In the genomic region with DNA sequence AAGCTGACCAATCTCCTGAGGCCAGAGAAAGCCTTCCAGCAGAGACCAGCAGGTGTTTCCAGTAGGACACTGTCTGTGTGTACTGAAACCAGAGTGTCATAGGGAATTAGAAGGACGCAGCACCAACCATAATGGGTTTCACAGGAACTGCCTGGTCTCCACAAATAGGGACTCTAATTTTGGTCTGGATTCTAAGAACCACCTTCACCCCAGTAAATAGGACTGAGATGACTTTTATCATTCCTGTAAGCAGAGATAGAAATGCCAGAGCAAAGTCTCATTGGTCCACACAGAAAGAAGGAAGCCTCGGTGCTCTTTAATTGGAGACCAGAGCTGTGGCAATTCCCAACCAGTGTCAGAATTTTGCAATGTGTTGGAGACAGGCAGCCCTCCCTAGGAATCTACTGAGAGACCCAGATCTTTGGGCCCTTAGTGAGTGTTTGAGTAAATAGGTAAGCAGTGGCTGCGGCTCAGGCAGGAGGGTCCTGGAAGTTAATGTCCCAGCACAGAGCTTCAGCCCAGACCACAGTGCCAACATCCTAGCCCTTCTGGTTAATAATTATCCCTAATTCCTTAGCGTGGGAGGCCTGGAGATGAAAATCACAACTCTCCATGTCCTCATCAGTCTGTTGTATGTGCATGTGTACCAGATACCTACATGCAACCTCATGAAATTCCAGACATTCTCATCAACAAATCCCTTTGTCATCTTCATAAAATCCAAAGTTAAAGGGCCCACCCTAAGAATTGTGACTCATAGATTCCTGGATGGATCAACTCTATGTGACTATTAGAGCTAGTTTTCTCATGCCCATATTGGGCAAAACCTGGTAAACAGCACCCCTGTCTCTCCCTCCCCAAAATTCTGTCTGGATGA, we compare ENCODE assay signal across 18 cellular contexts.
DNase-seq lines count a peak whose midpoint lies in the region; ATAC-seq and TF ChIP-seq lines count a peak whose summit lies in the region.
"Had no signal": no experiment of that assay in that cellular context is flagged by ENCODE, and none has a peak within 500 bp of the region (broad histone marks: within the 10 kb centered on the region; RNA-seq: fewer than 3 reads in every experiment).

No MANE protein-coding gene starts in this region.

- CTCF ChIA-PET in activated CD4-positive, alpha-beta memory T cell treated with anti-CD3 and anti-CD28 coated beads for 36 hours (lab: Charles Lee) = no interaction called here

- H3K4me1 ChIP-seq in ACC112 (ENCODE audit: control insufficient read depth, insufficient read depth, low read length, unreplicated experiment) = peaks cover 16% of the 10 kb centered on the region
- H3K4me1 ChIP-seq: BE2C, heart left ventricle had no signal

- H3K36me3 ChIP-seq in ACC112 (ENCODE audit: insufficient read depth, low read length) = no peaks in the 10 kb centered on the region
- H3K36me3 ChIP-seq: BE2C, heart left ventricle had no signal

- no peak overlapping the region for H3K4me3 ChIP-seq in ACC112 (ENCODE audit: low read depth, low read length)
- H3K4me3 ChIP-seq in astrocyte of the cerebellum (ENCODE audit: low read depth, low read length) = no peak overlapping the region
- H3K4me3 ChIP-seq: coronary artery, heart left ventricle, SK-N-MC had no signal

- 0 out of 2 replicates have a peak overlapping the region, but pooled peaks have one; percentile 11 for H3K27ac ChIP-seq in ACC112 (ENCODE audit: low read depth, low read length)
- H3K27ac ChIP-seq: coronary artery, heart left ventricle, SK-N-MC had no signal

- H3K36me3 Mint-ChIP-seq in HFFc6 (ENCODE audit: low read depth) = peaks cover 4% of the 10 kb centered on the region; the same call in 1 of the 2 replicates
- no peaks in the 10 kb centered on the region for H3K36me3 Mint-ChIP-seq in activated CD4-positive, alpha-beta memory T cell treated with anti-CD3 and anti-CD28 coated beads for 36 hours
- H3K36me3 Mint-ChIP-seq in stimulated activated memory B cell treated with anti-CD40 and anti-IgM and Interleukin-4, amounts not matched to agents 10 μg/mL and 1 μg/mL and 100 μg/mL, for 72 hours = no peaks in the 10 kb centered on the region
- H3K36me3 Mint-ChIP-seq: memory B cell had no signal

- no peak for ATAC-seq in stimulated activated memory B cell treated with anti-CD40 and anti-IgM and Interleukin-4, amounts not matched to agents 10 μg/mL and 1 μg/mL and 100 μg/mL, for 72 hours
- ATAC-seq in GM19023 (IDR thresholded peaks at IDR 0.05; ENCODE audit: unreplicated experiment) = no peak
- ATAC-seq: heart left ventricle had no signal

- DNase-seq in HFFc6 (peak; percentile 87), astrocyte of the cerebellum (ENCODE audit: low read depth) (peak; percentile 26), iris pigment epithelial cell (ENCODE audit: low read depth) (peak; percentile 57), NOMO-1 treated with DMSO at 0.1 percent for 48 hours (lab: John Stamatoyannopoulos, UW; ENCODE audit: unreplicated experiment) (no peak)
- no peak for DNase-seq in activated CD4-positive, alpha-beta memory T cell treated with anti-CD3 and anti-CD28 coated beads for 36 hours
- DNase-seq: activated CD4-positive, alpha-beta T cell treated with anti-CD3 and anti-CD28 coated beads for 1 hour; activated gamma-delta T cell; BE2C; heart left ventricle; NCI-H510A treated with DMSO at 0.1 percent for 48 hours; posterior cingulate gyrus; substantia nigra had no signal

- no peaks in the 10 kb centered on the region for H3K79me2 ChIP-seq in ACC112 (ENCODE audit: control insufficient read depth, insufficient read depth, low read length, unreplicated experiment)

- intact Hi-C loops in activated CD4-positive, alpha-beta memory T cell treated with anti-CD3 and anti-CD28 coated beads for 36 hours (cut with micrococcal nuclease) = no loop called here

- peaks cover 2% of the 10 kb centered on the region; the same call in 1 of the 2 replicates for H3K27me3 Mint-ChIP-seq in HFFc6 (ENCODE audit: insufficient read depth)
- H3K27me3 Mint-ChIP-seq in activated CD4-positive, alpha-beta memory T cell treated with anti-CD3 and anti-CD28 coated beads for 36 hours = peaks cover 5% of the 10 kb centered on the region
- no peaks in the 10 kb centered on the region for H3K27me3 Mint-ChIP-seq in stimulated activated memory B cell treated with anti-CD40 and anti-IgM and Interleukin-4, amounts not matched to agents 10 μg/mL and 1 μg/mL and 100 μg/mL, for 72 hours

- H3K27ac Mint-ChIP-seq in HFFc6 = peak overlapping the region; percentile 63
- no peak overlapping the region for H3K27ac Mint-ChIP-seq in activated CD4-positive, alpha-beta memory T cell treated with anti-CD3 and anti-CD28 coated beads for 36 hours
- no peak overlapping the region for H3K27ac Mint-ChIP-seq in stimulated activated memory B cell treated with anti-CD40 and anti-IgM and Interleukin-4, amounts not matched to agents 10 μg/mL and 1 μg/mL and 100 μg/mL, for 72 hours
- H3K27ac Mint-ChIP-seq: memory B cell had no signal

- TF ChIP-seq CTCF in HFFc6 (IDR thresholded peaks at IDR 0.05) (no peak), astrocyte of the cerebellum (IDR thresholded peaks at IDR 0.05; ENCODE audit: low read depth, low read length, missing control alignments) (no peak)

- H3K27me3 ChIP-seq in ACC112 (ENCODE audit: insufficient read depth, low read length) = no peaks in the 10 kb centered on the region
- H3K27me3 ChIP-seq: BE2C, heart left ventricle had no signal

- H2AFZ ChIP-seq in ACC112 (ENCODE audit: low read length, unreplicated experiment) = no peak overlapping the region

- peak overlapping the region; percentile 37; the same call in 1 of the 2 replicates for H3K4me3 Mint-ChIP-seq in HFFc6
- H3K4me3 Mint-ChIP-seq in activated CD4-positive, alpha-beta memory T cell treated with anti-CD3 and anti-CD28 coated beads for 36 hours = no peak overlapping the region
- no peak overlapping the region for H3K4me3 Mint-ChIP-seq in stimulated activated memory B cell treated with anti-CD40 and anti-IgM and Interleukin-4, amounts not matched to agents 10 μg/mL and 1 μg/mL and 100 μg/mL, for 72 hours
- H3K4me3 Mint-ChIP-seq: memory B cell had no signal

- peaks cover 84% of the 10 kb centered on the region for H3K4me1 Mint-ChIP-seq in HFFc6 (ENCODE audit: low read depth)
- peaks cover 10% of the 10 kb centered on the region for H3K4me1 Mint-ChIP-seq in activated CD4-positive, alpha-beta memory T cell treated with anti-CD3 and anti-CD28 coated beads for 36 hours (ENCODE audit: low read depth)
- H3K4me1 Mint-ChIP-seq in stimulated activated memory B cell treated with anti-CD40 and anti-IgM and Interleukin-4, amounts not matched to agents 10 μg/mL and 1 μg/mL and 100 μg/mL, for 72 hours = no peaks in the 10 kb centered on the region
- H3K4me1 Mint-ChIP-seq: memory B cell had no signal

- H3K9me3 Mint-ChIP-seq in HFFc6 = no peaks in the 10 kb centered on the region
- no peaks in the 10 kb centered on the region for H3K9me3 Mint-ChIP-seq in activated CD4-positive, alpha-beta memory T cell treated with anti-CD3 and anti-CD28 coated beads for 36 hours
- no peaks in the 10 kb centered on the region for H3K9me3 Mint-ChIP-seq in stimulated activated memory B cell treated with anti-CD40 and anti-IgM and Interleukin-4, amounts not matched to agents 10 μg/mL and 1 μg/mL and 100 μg/mL, for 72 hours
- H3K9me3 Mint-ChIP-seq: memory B cell had no signal

- POLR2A ChIA-PET in activated CD4-positive, alpha-beta memory T cell treated with anti-CD3 and anti-CD28 coated beads for 36 hours (lab: Charles Lee) = no interaction called here

- in situ Hi-C loops in astrocyte of the cerebellum (cut with HindIII; ENCODE audit: low sequenced_read_pairs) = no loop called here

Comparison
In these comparisons a context has a peak if more than half of its experiments do, and no peak if none do; other contexts are left out.
1. DNase-seq: peak in HFFc6 (single experiment), astrocyte of the cerebellum (single experiment) and iris pigment epithelial cell (single experiment); none in activated CD4-positive, alpha-beta memory T cell treated with anti-CD3 and anti-CD28 coated beads for 36 hours (single experiment) and NOMO-1 treated with DMSO at 0.1 percent for 48 hours (single experiment).